Comparison of ENCODE assay signal across 24 cellular contexts in genomic region chr12:113171543-113171942, GRCh38. TPM values are rescaled to one million over a fixed set of nuclear protein-coding genes. Genes with fewer than 3 reads are reported as not detected.
DNase-seq lines count a peak whose midpoint lies in the region; ATAC-seq and TF ChIP-seq lines count a peak whose summit lies in the region.
"Had no signal": no experiment of that assay in that cellular context is flagged by ENCODE, and none has a peak within 500 bp of the region (broad histone marks: within the 10 kb centered on the region; RNA-seq: fewer than 3 reads in every experiment).

No MANE protein-coding gene starts in this region.

- BruUV-seq in MCF 10A (replicated peaks; lab: Mats Ljungman, UMichigan) = no TSS peak
- BruUV-seq in mammary epithelial cell (replicated peaks; lab: Mats Ljungman, UMichigan) = no TSS peak

- no peaks in the 10 kb centered on the region for H3K9me3 Mint-ChIP-seq in MCF 10A (ENCODE audit: unreplicated experiment)
- H3K9me3 Mint-ChIP-seq: CD14-positive monocyte had no signal

- ATAC-seq in left colon (no peak), GM19324 (IDR thresholded peaks at IDR 0.05; ENCODE audit: low FRiP score, unreplicated experiment) (no peak)
- ATAC-seq: SK-N-SH treated with all-trans-retinoic acid at 6 μM for 48 hours had no signal

- no peak for DNase-seq in MCF 10A (ENCODE audit: unreplicated experiment)
- no peak for DNase-seq in mammary epithelial cell
- peak; percentile 12 for DNase-seq in epidermal melanocyte (ENCODE audit: insufficient read length, low spot score)
- DNase-seq in left colon = no peak
- no peak for DNase-seq in DMS53 treated with DMSO at 0.1 percent for 48 hours (lab: John Stamatoyannopoulos, UW; ENCODE audit: unreplicated experiment)
- no peak for DNase-seq in germinal center (ENCODE audit: low spot score)
- DNase-seq: 8988T, EL, GF-D8, KBM-7, NCI-H1436, NCI-H187 treated with DMSO at 0.1 percent for 48 hours, NCI-H2107, NCI-H226, NCI-H510A treated with DMSO at 0.1 percent for 48 hours, NCI-H748 treated with DMSO at 0.1 percent for 48 hours, Peyer's patch, T-helper 1 cell had no signal

- intact Hi-C loops in MCF 10A (cut with micrococcal nuclease) = no loop called here
- intact Hi-C loops in mammary epithelial cell (cut with micrococcal nuclease) = loop anchor here (5.0 kb wide), 2 partner anchors 74 to 269 kb away; no protein-coding TSS in a partner anchor
- intact Hi-C loops in left colon (cut with DNase I, micrococcal nuclease) = loop anchor here in 1 of 2 donors (5.0 kb wide), 1 partner anchor 124 kb away; no protein-coding TSS in a partner anchor

- peaks cover 5% of the 10 kb centered on the region for H3K4me1 Mint-ChIP-seq in MCF 10A (ENCODE audit: insufficient read depth, unreplicated experiment)
- H3K4me1 Mint-ChIP-seq: CD14-positive monocyte had no signal

- H3K4me3 Mint-ChIP-seq in MCF 10A (ENCODE audit: unreplicated experiment) = no peak overlapping the region
- H3K4me3 Mint-ChIP-seq: CD14-positive monocyte had no signal

- H3K79me2 ChIP-seq in mammary epithelial cell (ENCODE audit: insufficient read depth, low read length) (peaks cover 3% of the 10 kb centered on the region), OCI-LY1 (ENCODE audit: insufficient read depth, low read length) (no peaks in the 10 kb centered on the region)

- H3K27ac ChIP-seq in mammary epithelial cell (ENCODE audit: insufficient read depth, low read depth, low read length) = no peak overlapping the region
- H3K27ac ChIP-seq in OCI-LY1 (ENCODE audit: low read depth, low read length, poor library complexity, severe bottlenecking) = peak overlapping the region; percentile 98
- H3K27ac ChIP-seq: Peyer's patch had no signal

- H3K36me3 ChIP-seq in mammary epithelial cell (ENCODE audit: insufficient read depth, low read length) (peaks cover 30% of the 10 kb centered on the region), OCI-LY1 (ENCODE audit: insufficient read depth, low read length) (peaks cover 90% of the 10 kb centered on the region)

- no peaks in the 10 kb centered on the region for H3K27me3 Mint-ChIP-seq in MCF 10A (ENCODE audit: insufficient read depth, unreplicated experiment)

- no peak overlapping the region for H3K4me2 ChIP-seq in mammary epithelial cell (ENCODE audit: insufficient read depth, low read depth, low read length)
- peak overlapping the region; percentile 41 for H3K4me2 ChIP-seq in OCI-LY1 (ENCODE audit: low read length)

- no peaks in the 10 kb centered on the region for H3F3A ChIP-seq in OCI-LY1 (ENCODE audit: insufficient read depth, low read length)

- POLR2A ChIA-PET in MCF 10A (lab: Yijun Ruan, JAX) = interaction anchor here (0.9 kb wide), 1 partner anchor 10 kb away, joined by 3 read pairs; no protein-coding TSS in a partner anchor

- no peaks in the 10 kb centered on the region for H3K4me1 ChIP-seq in mammary epithelial cell (ENCODE audit: insufficient read depth, low read length)
- H3K4me1 ChIP-seq in OCI-LY1 (ENCODE audit: insufficient read depth, low read length, severe bottlenecking) = peaks cover 81% of the 10 kb centered on the region
- H3K4me1 ChIP-seq: Peyer's patch had no signal

- H3K27me3 ChIP-seq in mammary epithelial cell (ENCODE audit: insufficient read depth, low read length) (no peaks in the 10 kb centered on the region), OCI-LY1 (ENCODE audit: insufficient read depth, low read length) (no peaks in the 10 kb centered on the region)
- H3K27me3 ChIP-seq: Peyer's patch had no signal

- H3K9ac ChIP-seq in mammary epithelial cell (ENCODE audit: insufficient read depth, low read length) (no peak overlapping the region), OCI-LY1 (ENCODE audit: low read length) (peak overlapping the region; percentile 80)

- H3K27ac Mint-ChIP-seq in MCF 10A (ENCODE audit: low read depth, unreplicated experiment) = peak overlapping the region; percentile 50

- no peak for TF ChIP-seq CTCF in MCF 10A (IDR thresholded peaks at IDR 0.05; ENCODE audit: unreplicated experiment)
- no peak for TF ChIP-seq CTCF in mammary epithelial cell (conservative IDR thresholded peaks at IDR 0.05 in 1 of 2, IDR thresholded peaks at IDR 0.05 in 1 of 2; ENCODE audit: extremely low read depth in 1 of 2, insufficient read depth in 1 of 2, low read depth in 1 of 2, low read length in 2 of 2)
- no peak for TF ChIP-seq CTCF in OCI-LY1 (IDR thresholded peaks at IDR 0.05; ENCODE audit: low read length)

- H3K9me2 ChIP-seq in OCI-LY1 (ENCODE audit: low read depth, low read length) = no peaks in the 10 kb centered on the region

- CTCF ChIA-PET in MCF 10A (lab: Yijun Ruan, JAX) = interaction anchor here (0.7 to 9.7 kb wide), 5 partner anchors 12 to 179 kb away, joined by 3 to 131 read pairs (median 33); no protein-coding TSS in a partner anchor
- CTCF ChIA-PET in mammary epithelial cell (lab: Charles Lee; ENCODE audit: low non-redundant PET) = no interaction called here

- H3K9me3 ChIP-seq in mammary epithelial cell (replicated peaks; ENCODE audit: insufficient read depth, low read length) = no peaks in the 10 kb centered on the region
- no peaks in the 10 kb centered on the region for H3K9me3 ChIP-seq in OCI-LY1 (ENCODE audit: low read length)
- H3K9me3 ChIP-seq: Peyer's patch had no signal

- in situ Hi-C loops in mammary epithelial cell (cut with MboI; ENCODE audit: low sequenced_read_pairs in 2 of 2) = no loop called here

- no peak overlapping the region for H2AFZ ChIP-seq in mammary epithelial cell (ENCODE audit: low read depth, low read length)
- no peak overlapping the region for H2AFZ ChIP-seq in OCI-LY1 (ENCODE audit: low read length)

- peaks cover 91% of the 10 kb centered on the region for H3K36me3 Mint-ChIP-seq in MCF 10A (ENCODE audit: insufficient read depth, unreplicated experiment)

- H4K20me1 ChIP-seq in mammary epithelial cell (ENCODE audit: insufficient read depth, low read length) = no peaks in the 10 kb centered on the region
- no peaks in the 10 kb centered on the region for H4K20me1 ChIP-seq in OCI-LY1 (ENCODE audit: insufficient read depth, low read length)

- H3K4me3 ChIP-seq in mammary epithelial cell (replicated peaks in 1 of 3; ENCODE audit: insufficient read depth in 1 of 3, low read depth in 2 of 3, low read length in 3 of 3) (no peak overlapping the region), OCI-LY1 (ENCODE audit: low read depth, low read length, poor library complexity, severe bottlenecking) (peak overlapping the region; percentile 29)
- H3K4me3 ChIP-seq: Peyer's patch had no signal

- 99% methylated on average over 9 of the region's 9 CpGs for WGBS in mammary epithelial cell (ENCODE audit: low coverage, missing lambda C conversion rate)

- dilution Hi-C loops in mammary epithelial cell (cut with HindIII; ENCODE audit: low sequenced_read_pairs) = no loop called here

RNA-seq across cellular contexts. Expression of gene DDX54, which starts 13.7 kb away (rescaled TPM):
- total RNA-seq in MCF 10A (2022) (67.3 and 75.8 TPM in 2 replicates), mammary epithelial cell (10 to 100 TPM; 49.3 to 92.9 TPM), left colon (10 to 100 TPM; 42.0 to 56.9 TPM)
- 58.6 TPM for polyA plus RNA-seq in mammary epithelial cell
- 101 TPM for polyA minus RNA-seq in mammary epithelial cell

RNA-seq across cellular contexts. Expression of gene RITA1, which starts 14.0 kb away (rescaled TPM):
- total RNA-seq in MCF 10A (2022) (17.5 and 17.9 TPM in 2 replicates), mammary epithelial cell (10 to 100 TPM; 21.0 to 21.5 TPM), left colon (10 to 100 TPM; 17.4 to 18.0 TPM)
- polyA plus RNA-seq in mammary epithelial cell = 16.0 TPM
- polyA minus RNA-seq in mammary epithelial cell = 3.7 TPM

RNA-seq across cellular contexts. Expression of gene CFAP73, which starts 22.0 kb away (rescaled TPM):
- not detected in 2 replicates for total RNA-seq in MCF 10A (2022)
- not detected for total RNA-seq in mammary epithelial cell
- polyA plus RNA-seq in mammary epithelial cell = not detected
- polyA minus RNA-seq in mammary epithelial cell = not detected
- under 1 TPM in 1 of 2 donors, not detected in 1; 0.43 TPM for total RNA-seq in left colon
- total RNA-seq: H4, HT1080, Peyer's patch had no signal

RNA-seq across cellular contexts. Expression of gene RASAL1, which starts 36.0 kb away (rescaled TPM):
- total RNA-seq in MCF 10A (2022) (not detected in 2 replicates), mammary epithelial cell (1 to 10 TPM in 1 of 2 donors, not detected in 1; 4.0 TPM), left colon (10 to 100 TPM in 1 of 2 donors, 1 to 10 TPM in 1; 9.0 to 14.1 TPM)
- 0.10 TPM for polyA plus RNA-seq in mammary epithelial cell
- not detected for polyA minus RNA-seq in mammary epithelial cell
- total RNA-seq: HT1080 had no signal
- polyA plus RNA-seq: CD14-positive monocyte had no signal

RNA-seq across cellular contexts. Expression of gene TPCN1, which starts 49.7 kb away (rescaled TPM):
- total RNA-seq in MCF 10A (2022) (42.7 and 43.0 TPM in 2 replicates), mammary epithelial cell (10 to 100 TPM; 10.7 to 62.3 TPM), left colon (10 to 100 TPM; 84.7 to 96.4 TPM)
- polyA plus RNA-seq in mammary epithelial cell = 17.8 TPM
- 43.6 TPM for polyA minus RNA-seq in mammary epithelial cell
